In genomic region chr20:48676125-48676524, GRCh38 we compare ENCODE assay signal across 32 cellular contexts.
"Had no signal": no experiment of that assay in that cellular context is flagged by ENCODE, and none has a peak within 500 bp of the region (broad histone marks: within the 10 kb centered on the region; RNA-seq: fewer than 3 reads in every experiment).

No MANE protein-coding gene starts in this region.

- ATAC-seq: activated CD8-positive, alpha-beta T cell treated with anti-CD3 and anti-CD28 coated beads for 36 hours; activated T-cell treated with anti-CD3 and anti-CD28 coated beads, Interleukin-2, amount 50 U/mL, for 72 hours; activated T-helper 17 cell treated with anti-CD3 and anti-CD28 coated beads, Interleukin-2, amount 50 U/mL, for 72 hours; body of pancreas; Right ventricle myocardium inferior had no signal

- H3K27ac Mint-ChIP-seq: activated naive CD8-positive, alpha-beta T cell treated with anti-CD3 and anti-CD28 coated beads for 36 hours had no signal

- DNase-seq: activated CD4-positive, alpha-beta T cell treated with anti-CD3 and anti-CD28 coated beads for 4 hours; activated CD4-positive, alpha-beta T cell treated with anti-CD3 and anti-CD28 coated beads, Interleukin-2, amount 50 U/mL, for 1 hour; activated CD8-positive, alpha-beta T cell treated with anti-CD3 and anti-CD28 coated beads for 36 hours; activated effector memory CD4-positive, alpha-beta T cell treated with anti-CD3 and anti-CD28 coated beads, Interleukin-2, amount 50 U/mL, for 16 hours; activated naive CD4-positive, alpha-beta T cell; activated naive CD4-positive, alpha-beta T cell treated with anti-CD3 and anti-CD28 coated beads, Interleukin-2, amount 50 U/mL, for 16 hours; activated naive CD8-positive, alpha-beta T cell treated with anti-CD3 and anti-CD28 coated beads for 36 hours; activated T-cell treated with anti-CD3 and anti-CD28 coated beads, Interleukin-2, amount 50 U/mL, for 1 hour; activated T-cell treated with anti-CD3 and anti-CD28 coated beads, Interleukin-2, amount 50 U/mL, for 72 hours; amniotic stem cell; body of pancreas; MM.1S; MV-4-11; NCI-H1092; NCI-H1436 treated with DMSO at 0.1 percent for 48 hours; NCI-H187; NCI-H2029 treated with DMSO at 0.1 percent for 48 hours; NCI-H2107; NCI-H2171; NCI-H510A; NCI-H526; NCI-H748 treated with DMSO at 0.1 percent for 48 hours; NK-92 treated with Interleukin-12 subunit alpha and Interleukin-12 subunit beta, amount 100 ng/mL, for 24 hours; PC-9; SW 1271; T-helper 1 cell; T1000 had no signal

- H3K4me3 ChIP-seq: body of pancreas, breast epithelium, PC-9 had no signal

- H3K36me3 ChIP-seq: breast epithelium had no signal

- H3K9me3 ChIP-seq: body of pancreas, breast epithelium had no signal

- H3K4me1 ChIP-seq: body of pancreas, breast epithelium had no signal

- H3K27ac ChIP-seq: body of pancreas, breast epithelium, KMS-11, PC-9, RWPE1 had no signal

- H3K27me3 ChIP-seq: body of pancreas, breast epithelium had no signal

- H3K4me3 Mint-ChIP-seq: activated CD8-positive, alpha-beta T cell treated with anti-CD3 and anti-CD28 coated beads for 36 hours; activated naive CD8-positive, alpha-beta T cell treated with anti-CD3 and anti-CD28 coated beads for 36 hours; activated T-cell treated with anti-CD3 and anti-CD28 coated beads, Interleukin-2, amount 50 U/mL, for 72 hours; activated T-helper 17 cell treated with anti-CD3 and anti-CD28 coated beads, Interleukin-2, amount 50 U/mL, for 72 hours had no signal

- H3K27me3 Mint-ChIP-seq: activated CD8-positive, alpha-beta T cell treated with anti-CD3 and anti-CD28 coated beads for 36 hours; activated naive CD8-positive, alpha-beta T cell treated with anti-CD3 and anti-CD28 coated beads for 36 hours; activated T-helper 17 cell treated with anti-CD3 and anti-CD28 coated beads, Interleukin-2, amount 50 U/mL, for 72 hours had no signal

- H3K9ac ChIP-seq: KMS-11 had no signal

- H3K9me3 Mint-ChIP-seq: activated CD8-positive, alpha-beta T cell treated with anti-CD3 and anti-CD28 coated beads for 36 hours; activated naive CD8-positive, alpha-beta T cell treated with anti-CD3 and anti-CD28 coated beads for 36 hours; activated T-cell treated with anti-CD3 and anti-CD28 coated beads, Interleukin-2, amount 50 U/mL, for 72 hours; activated T-helper 17 cell treated with anti-CD3 and anti-CD28 coated beads, Interleukin-2, amount 50 U/mL, for 72 hours had no signal
